In genomic region chr12:72057330-72057911, GRCh38 we compare ENCODE assay signal across 14 cellular contexts.
A peak's percentile ranks its signal among the peaks of the same experiment; 100 is the strongest.
DNase-seq lines count a peak whose midpoint lies in the region; ATAC-seq, FAIRE-seq and TF ChIP-seq lines count a peak whose summit lies in the region.
"Had no signal": no experiment of that assay in that cellular context is flagged by ENCODE, and none has a peak within 500 bp of the region (broad histone marks: within the 10 kb centered on the region; RNA-seq: fewer than 3 reads in every experiment).

No MANE protein-coding gene starts in this region.

- H3K9me3 Mint-ChIP-seq in activated T-cell treated with anti-CD3 and anti-CD28 coated beads, Interleukin-2, amount 50 U/mL, for 72 hours, result peaks cover 0 to 2% of the 10 kb centered on the region in 2 donors
- H3K9me3 Mint-ChIP-seq: endodermal cell had no signal

- POLR2A ChIA-PET in HepG2 (lab: Yijun Ruan, JAX), result no interaction called here
- POLR2A ChIA-PET in K562 (lab: Yijun Ruan, JAX), result no interaction called here

- CTCF ChIA-PET in HepG2 (lab: Yijun Ruan, JAX; ENCODE audit: low intra/inter-chr PET ratio, low total read pairs) (no interaction called here), K562 (lab: Yijun Ruan, JAX; ENCODE audit: low intra/inter-chr PET ratio) (no interaction called here)

- TF ChIP-seq CTCF in HepG2 (CRISPR knock-in tag; IDR thresholded peaks at IDR 0.05) (no peak), right lobe of liver (IDR thresholded peaks at IDR 0.05) (no peak), K562 (IDR thresholded peaks at IDR 0.05 in 2 of 3, conservative IDR thresholded peaks at IDR 0.05 in 1 of 3; ENCODE audit: insufficient read depth in 2 of 3, low read depth in 1 of 3, low read length in 3 of 3) (no peak)

- no peak for TF ChIP-seq RAD21 in HepG2 (CRISPR knock-in tag; IDR thresholded peaks at IDR 0.05)
- TF ChIP-seq RAD21 in K562 (CRISPR knock-in tag; conservative IDR thresholded peaks at IDR 0.05 in 1 of 2, IDR thresholded peaks at IDR 0.05 in 1 of 2), result no peak

- TF ChIP-seq EP300 in HepG2 (IDR thresholded peaks at IDR 0.05; ENCODE audit: low read depth in 2 of 2, low read length in 2 of 2) (no peak), HepG2 (CRISPR knock-in tag; IDR thresholded peaks at IDR 0.05; ENCODE audit: borderline replicate concordance) (no peak), K562 (IDR thresholded peaks at IDR 0.05; ENCODE audit: low read length) (no peak)

- in situ Hi-C loops in HepG2 (cut with HindIII; ENCODE audit: extremely low pct_ligation_motif_present, low pct_unique_long_range_greater_than_20kb) (no loop called here), K562 (cut with MboI) (no loop called here)

- H3K36me3 ChIP-seq in HepG2 (replicated peaks in 1 of 2; ENCODE audit: control insufficient read depth in 1 of 2, insufficient read depth in 2 of 2, low read length in 2 of 2) (no peaks in the 10 kb centered on the region), right lobe of liver (no peaks in the 10 kb centered on the region), K562 (ENCODE audit: control insufficient read depth, insufficient read depth, low read length) (no peaks in the 10 kb centered on the region)
- H3K36me3 ChIP-seq: gastrocnemius medialis, prostate gland had no signal

- H3K79me2 ChIP-seq in HepG2 (ENCODE audit: insufficient read depth, low read length) (no peaks in the 10 kb centered on the region), K562 (ENCODE audit: control insufficient read depth, insufficient read depth, low read length) (no peaks in the 10 kb centered on the region)

- H3K9me3 ChIP-seq in HepG2 (ENCODE audit: low read length) (no peaks in the 10 kb centered on the region), right lobe of liver (no peaks in the 10 kb centered on the region), K562 (replicated peaks; ENCODE audit: control insufficient read depth, insufficient read depth, low read depth, low read length) (no peaks in the 10 kb centered on the region)
- H3K9me3 ChIP-seq: gastrocnemius medialis, prostate gland had no signal

- H3K4me1 ChIP-seq in HepG2 (ENCODE audit: insufficient read depth, low read length) (no peaks in the 10 kb centered on the region), right lobe of liver (no peaks in the 10 kb centered on the region), K562 (replicated peaks in 1 of 2; ENCODE audit: control insufficient read depth in 2 of 2, insufficient read depth in 2 of 2, low read length in 2 of 2) (no peaks in the 10 kb centered on the region)
- H3K4me1 ChIP-seq: gastrocnemius medialis, prostate gland had no signal

- H3K27ac ChIP-seq in HepG2 (ENCODE audit: extremely low read length, insufficient read depth, low read length), result no peak overlapping the region
- no peak overlapping the region for H3K27ac ChIP-seq in right lobe of liver
- no peak overlapping the region for H3K27ac ChIP-seq in K562 (ENCODE audit: extremely low read depth, low read depth, low read length)
- H3K27ac ChIP-seq: gastrocnemius medialis, prostate gland, VCaP had no signal

- H3K27me3 Mint-ChIP-seq in activated T-cell treated with anti-CD3 and anti-CD28 coated beads, Interleukin-2, amount 50 U/mL, for 72 hours (ENCODE audit: low read depth), result no peaks in the 10 kb centered on the region

- no peak overlapping the region for H3K4me3 Mint-ChIP-seq in activated T-cell treated with anti-CD3 and anti-CD28 coated beads, Interleukin-2, amount 50 U/mL, for 72 hours
- H3K4me3 Mint-ChIP-seq: endodermal cell had no signal

- H4K20me1 ChIP-seq in HepG2 (ENCODE audit: insufficient read depth, low read length), result no peaks in the 10 kb centered on the region
- H4K20me1 ChIP-seq in K562 (replicated peaks; ENCODE audit: control insufficient read depth, insufficient read depth, low read length), result no peaks in the 10 kb centered on the region

- H3K27me3 ChIP-seq in HepG2 (ENCODE audit: control insufficient read depth in 1 of 2, insufficient read depth in 2 of 2, low read length in 2 of 2) (no peaks in the 10 kb centered on the region), right lobe of liver (no peaks in the 10 kb centered on the region), K562 (ENCODE audit: control insufficient read depth in 2 of 2, insufficient read depth in 2 of 2, low read length in 2 of 2) (no peaks in the 10 kb centered on the region; a peak in 1 of 5 replicates)
- H3K27me3 ChIP-seq: gastrocnemius medialis had no signal

- H3K9me1 ChIP-seq in K562 (ENCODE audit: control insufficient read depth, insufficient read depth, low read length), result no peaks in the 10 kb centered on the region

- no peak overlapping the region for H3K27ac Mint-ChIP-seq in activated T-cell treated with anti-CD3 and anti-CD28 coated beads, Interleukin-2, amount 50 U/mL, for 72 hours
- H3K27ac Mint-ChIP-seq: endodermal cell had no signal

- intact Hi-C loops in HepG2 (cut with micrococcal nuclease; ENCODE audit: unreplicated experiment), result no loop called here
- intact Hi-C loops in right lobe of liver (cut with DNase I), result no loop called here
- intact Hi-C loops in K562 (cut with micrococcal nuclease), result no loop called here

- H3K9ac ChIP-seq in HepG2 (ENCODE audit: insufficient read depth, low read depth, low read length) (no peak overlapping the region), K562 (ENCODE audit: insufficient read depth in 1 of 2, low read depth in 2 of 2, low read length in 2 of 2) (no peak overlapping the region)

- DNase-seq in HepG2 (ENCODE audit: low spot score), result no peak
- no peak for DNase-seq in right lobe of liver
- peak; percentile 94 for DNase-seq in NCI-H2227 treated with DMSO at 0.1 percent for 48 hours (lab: John Stamatoyannopoulos, UW)
- DNase-seq in K562 (ENCODE audit: extremely low read depth in 1 of 4, low spot score in 3 of 4), result no peak
- DNase-seq in mucosa of gallbladder (ENCODE audit: low spot score), result no peak
- no peak for DNase-seq in activated T-cell treated with anti-CD3 and anti-CD28 coated beads, Interleukin-2, amount 50 U/mL, for 72 hours
- DNase-seq in DMS53 treated with DMSO at 0.1 percent for 48 hours (lab: John Stamatoyannopoulos, UW; ENCODE audit: unreplicated experiment), result no peak
- DNase-seq: activated gamma-delta T cell treated with Interleukin-2 at 50 U/mL for 16 hours, endodermal cell, gastrocnemius medialis, islet precursor cell had no signal

- BruUV-seq in HepG2 (replicated peaks; lab: Mats Ljungman, UMichigan), result no TSS peak
- no TSS peak for BruUV-seq in K562 (replicated peaks; lab: Mats Ljungman, UMichigan)

- H3K36me3 Mint-ChIP-seq in activated T-cell treated with anti-CD3 and anti-CD28 coated beads, Interleukin-2, amount 50 U/mL, for 72 hours (ENCODE audit: insufficient read depth in 2 of 2), result no peaks in the 10 kb centered on the region

- no peak for TF ChIP-seq POLR2A in HepG2 (IDR thresholded peaks at IDR 0.05; ENCODE audit: insufficient read depth in 1 of 2, low read depth in 2 of 2, low read length in 2 of 2)
- TF ChIP-seq POLR2A in right lobe of liver (IDR thresholded peaks at IDR 0.05), result no peak
- TF ChIP-seq POLR2A in K562 (conservative IDR thresholded peaks at IDR 0.05), result no peak

- FAIRE-seq in HepG2 (lab: Jason Lieb, UNC) (no peak), K562 (lab: Jason Lieb, UNC) (no peak)

- under 1% methylated on average over 5 of the region's 5 CpGs for WGBS in HepG2 (ENCODE audit: low lambda C conversion rate)
- WGBS in right lobe of liver (ENCODE audit: insufficient coverage, low coverage, low lambda C conversion rate, missing lambda C conversion rate), result 33% methylated on average over 5 of the region's 5 CpGs
- 2% methylated on average over 5 of the region's 5 CpGs for WGBS in K562 (ENCODE audit: insufficient coverage, low coverage, missing lambda C conversion rate)

- ATAC-seq in HepG2, result no peak
- no peak for ATAC-seq in right lobe of liver
- no peak for ATAC-seq in K562
- ATAC-seq in GM19023 (IDR thresholded peaks at IDR 0.05; ENCODE audit: unreplicated experiment), result no peak
- no peak for ATAC-seq in activated T-cell treated with anti-CD3 and anti-CD28 coated beads, Interleukin-2, amount 50 U/mL, for 72 hours (replicated peaks in 1 of 2)
- ATAC-seq: gastrocnemius medialis had no signal

- H3K4me2 ChIP-seq in HepG2 (ENCODE audit: low read depth, low read length) (no peak overlapping the region), K562 (ENCODE audit: insufficient read depth, low read length) (no peak overlapping the region)

- H2AFZ ChIP-seq in HepG2 (ENCODE audit: low read length), result no peak overlapping the region
- no peak overlapping the region for H2AFZ ChIP-seq in K562 (ENCODE audit: low read depth, low read length)

- no peaks in the 10 kb centered on the region for H3K4me1 Mint-ChIP-seq in activated T-cell treated with anti-CD3 and anti-CD28 coated beads, Interleukin-2, amount 50 U/mL, for 72 hours (ENCODE audit: low read depth)

- H3K4me3 ChIP-seq in HepG2 (replicated peaks in 1 of 3; ENCODE audit: insufficient read depth in 1 of 3, low read depth in 2 of 3, low read length in 3 of 3) (no peak overlapping the region), right lobe of liver (no peak overlapping the region), K562 (no peak overlapping the region)
- H3K4me3 ChIP-seq: gastrocnemius medialis, prostate gland had no signal

TF ChIP-seq in HepG2, 621 proteins besides CTCF, POLR2A, EP300 and RAD21 (continues in another document):
- TF ChIP-seq GPN1 (CRISPR knock-in tag; IDR thresholded peaks at IDR 0.05; ENCODE audit: borderline replicate concordance), result no peak
- TF ChIP-seq RFX5 (IDR thresholded peaks at IDR 0.05; ENCODE audit: low read depth, low read length), result no peak

TF ChIP-seq in K562, 482 proteins besides CTCF, POLR2A, EP300 and RAD21:
- TF ChIP-seq NFIC (IDR thresholded peaks at IDR 0.05) (peak; percentile 76), KHSRP (IDR thresholded peaks at IDR 0.05) (no peak), CEBPG (CRISPR knock-in tag; IDR thresholded peaks at IDR 0.05) (no peak), CEBPG (tag; conservative IDR thresholded peaks at IDR 0.05 in 1 of 2, IDR thresholded peaks at IDR 0.05 in 1 of 2) (peak in 1 of 2 experiments; percentile 24; a peak in 1 of 4 replicates)

Comparison
In these comparisons a context has a peak if more than half of its experiments do, and no peak if none do; other contexts are left out.
1. Of the 241 proteins assayed by ChIP-seq in both HepG2 and K562: peak only in HepG2: MNT; only in K562: NFIC; in both: none; in neither: 238; mixed calls (peak in some experiments, not most) for 1.